Comparison of ENCODE assay signal across 11 cellular contexts in genomic region chr2:235026137-235026536, GRCh38.
DNase-seq lines count a peak whose midpoint lies in the region; ATAC-seq and TF ChIP-seq lines count a peak whose summit lies in the region.
"Had no signal": no experiment of that assay in that cellular context is flagged by ENCODE, and none has a peak within 500 bp of the region (broad histone marks: within the 10 kb centered on the region; RNA-seq: fewer than 3 reads in every experiment).

No MANE protein-coding gene starts in this region.

- H3K27me3 ChIP-seq in left ventricle myocardium inferior (ENCODE audit: low read depth) = no peaks in the 10 kb centered on the region
- no peaks in the 10 kb centered on the region for H3K27me3 ChIP-seq in adrenal gland
- H3K27me3 ChIP-seq in neural progenitor cell = no peaks in the 10 kb centered on the region
- H3K27me3 ChIP-seq: uterus had no signal

- H3K9ac ChIP-seq in neural progenitor cell = no peak overlapping the region

- H3K9me3 ChIP-seq in left ventricle myocardium inferior (replicated peaks) (no peaks in the 10 kb centered on the region), adrenal gland (replicated peaks in 1 of 3) (no peaks in the 10 kb centered on the region), neural progenitor cell (ENCODE audit: low read depth) (no peaks in the 10 kb centered on the region)
- H3K9me3 ChIP-seq: uterus had no signal

- TF ChIP-seq CTCF in left ventricle myocardium inferior (IDR thresholded peaks at IDR 0.05; ENCODE audit: borderline replicate concordance) (no peak), adrenal gland (IDR thresholded peaks at IDR 0.05) (no peak), neural progenitor cell (IDR thresholded peaks at IDR 0.05) (no peak)

- H3K27me3 Mint-ChIP-seq in neural progenitor cell (ENCODE audit: insufficient read depth, low read depth) = peaks cover 10% of the 10 kb centered on the region

- DNase-seq in Right ventricle myocardium inferior (ENCODE audit: missing footprints) = peak; percentile 1
- no peak for DNase-seq in left ventricle myocardium inferior
- DNase-seq in adrenal gland = peak; percentile 48 to 85 (median 82)
- peak; percentile 92 for DNase-seq in iris pigment epithelial cell (ENCODE audit: low read depth)
- DNase-seq in ureter (ENCODE audit: low spot score) = peak; percentile 76
- DNase-seq in COLO829 (ENCODE audit: low spot score) = no peak
- no peak for DNase-seq in neural progenitor cell (ENCODE audit: low spot score)
- no peak for DNase-seq in stimulated activated CD4-positive, alpha-beta T cell treated with anti-CD3 and anti-CD28 coated beads, Interleukin-12 subunit alpha, Interleukin-12 subunit beta, amount 100 ng/mL, for 4 hours
- DNase-seq: activated CD4-positive, CD25-positive, alpha-beta regulatory T cell; uterus had no signal

- H3K9me3 Mint-ChIP-seq in neural progenitor cell = peaks cover 20% of the 10 kb centered on the region
- H3K9me3 Mint-ChIP-seq: central memory CD8-positive, alpha-beta T cell had no signal

- H3K27ac ChIP-seq in left ventricle myocardium inferior (replicated peaks) (no peak overlapping the region), adrenal gland (peak overlapping the region in 2 of 5 donors; percentile 44 to 87), neural progenitor cell (no peak overlapping the region)
- H3K27ac ChIP-seq: uterus had no signal

- H3K4me3 ChIP-seq in left ventricle myocardium inferior (no peak overlapping the region), adrenal gland (no peak overlapping the region), neural progenitor cell (no peak overlapping the region)
- H3K4me3 ChIP-seq: uterus had no signal

- H3K27ac Mint-ChIP-seq in neural progenitor cell = no peak overlapping the region

- no peak overlapping the region for H3K4me2 ChIP-seq in neural progenitor cell

- intact Hi-C loops in Right ventricle myocardium inferior (cut with DNase I) = no loop called here
- intact Hi-C loops in left ventricle myocardium inferior (cut with micrococcal nuclease) = no loop called here
- intact Hi-C loops in adrenal gland (cut with DNase I) = loop anchor here in 1 of 2 donors (10.0 kb wide), 1 partner anchor 71 kb away; the partner anchor contains the start of gene SH3BP4

- no peaks in the 10 kb centered on the region for H3K36me3 ChIP-seq in left ventricle myocardium inferior
- no peaks in the 10 kb centered on the region for H3K36me3 ChIP-seq in adrenal gland (replicated peaks in 1 of 2)
- H3K36me3 ChIP-seq in neural progenitor cell = no peaks in the 10 kb centered on the region
- H3K36me3 ChIP-seq: uterus had no signal

- peaks cover 61% of the 10 kb centered on the region for H4K20me1 ChIP-seq in neural progenitor cell (ENCODE audit: low read depth)

- H3K79me2 ChIP-seq in neural progenitor cell (ENCODE audit: low read depth) = peaks cover 100% of the 10 kb centered on the region

- peaks cover 43% of the 10 kb centered on the region for H3K4me1 Mint-ChIP-seq in neural progenitor cell
- H3K4me1 Mint-ChIP-seq: central memory CD8-positive, alpha-beta T cell had no signal

- no peak overlapping the region for H2AFZ ChIP-seq in neural progenitor cell (replicated peaks)

- no peaks in the 10 kb centered on the region for H3F3A ChIP-seq in neural progenitor cell (ENCODE audit: low read depth)

- no peak overlapping the region for H3K4me3 Mint-ChIP-seq in neural progenitor cell
- H3K4me3 Mint-ChIP-seq: central memory CD8-positive, alpha-beta T cell had no signal

- WGBS in adrenal gland, 4 donors = 59 to 72% (median 67%) methylated on average over 8 to 9 of the region's 9 CpGs

- no peak for ATAC-seq in Right ventricle myocardium inferior

- H3K36me3 Mint-ChIP-seq in neural progenitor cell = peaks cover 42% of the 10 kb centered on the region

- TF ChIP-seq POLR2A in adrenal gland (IDR thresholded peaks at IDR 0.05) = no peak

- H3K4me1 ChIP-seq in left ventricle myocardium inferior (peaks cover 54% of the 10 kb centered on the region), adrenal gland (replicated peaks in 1 of 2) (peaks cover 15 to 20% of the 10 kb centered on the region in 2 donors), neural progenitor cell (peaks cover 12% of the 10 kb centered on the region)

Comparison
In these comparisons a context has a peak if more than half of its experiments do, and no peak if none do; other contexts are left out.
1. DNase-seq: peak in Right ventricle myocardium inferior (single experiment), adrenal gland (7 of 7), iris pigment epithelial cell (single experiment) and ureter (single experiment); none in left ventricle myocardium inferior (single experiment), COLO829 (single experiment), neural progenitor cell (single experiment) and stimulated activated CD4-positive, alpha-beta T cell treated with anti-CD3 and anti-CD28 coated beads, Interleukin-12 subunit alpha, Interleukin-12 subunit beta, amount 100 ng/mL, for 4 hours (single experiment).